8 cellular contexts compared by ENCODE assay signal in genomic region chr1:58783993-58784757, GRCh38. TPM values are rescaled to one million over a fixed set of nuclear protein-coding genes. Genes with fewer than 3 reads are reported as not detected.
DNase-seq lines count a peak whose midpoint lies in the region; FAIRE-seq and TF ChIP-seq lines count a peak whose summit lies in the region.

Gene JUN, minus strand, starts transcription at chr1:58784047. Its CDS starts 977 bp downstream, at chr1:58783070.

- no peak within 1 kb of the TSS for H2BK15ac ChIP-seq in neuronal stem cell (ENCODE audit: low read length)

- peaks cover 2 to 32% (median 25%) of the 10 kb centered on the region in 3 experiments for H3K27me3 ChIP-seq in neuronal stem cell (ENCODE audit: control insufficient read depth in 3 of 3, insufficient read depth in 3 of 3, low read depth in 1 of 3, low read length in 3 of 3)

- peak; percentile 92 for FAIRE-seq in frontal cortex (lab: Jason Lieb, UNC)

- peaks cover 39% of the 10 kb centered on the region for H3K4me1 Mint-ChIP-seq in HFFc6 (ENCODE audit: low read depth)
- peaks cover 33% of the 10 kb centered on the region for H3K4me1 Mint-ChIP-seq in activated naive CD4-positive, alpha-beta T cell treated with anti-CD3 and anti-CD28 coated beads, Interleukin-2, amount 10 ng/mL, durations not matched to agents 7 days and 5 days

- H3K4me3 ChIP-seq in NB4 (ENCODE audit: low read depth, low read length) (peak within 1 kb of the TSS; percentile 80), SK-N-MC (peak within 1 kb of the TSS; percentile 97), neuronal stem cell (ENCODE audit: low read length in 2 of 2) (peak within 1 kb of the TSS; percentile 68 to 85)

- H2BK120ac ChIP-seq in neuronal stem cell (ENCODE audit: low read depth, low read length): no peak within 1 kb of the TSS

- peak within 1 kb of the TSS; percentile 93 for H2AFZ ChIP-seq in neuronal stem cell (ENCODE audit: low read length)

- H3K9ac ChIP-seq in SK-N-MC (ENCODE audit: insufficient read length): peak within 1 kb of the TSS; percentile 99
- H3K9ac ChIP-seq in neuronal stem cell (ENCODE audit: low read depth, low read length, poor library complexity): peak within 1 kb of the TSS; percentile 75

- H2BK5ac ChIP-seq in neuronal stem cell (ENCODE audit: low read length): peak within 1 kb of the TSS; percentile 25

- peaks cover 26% of the 10 kb centered on the region for H3K9me3 Mint-ChIP-seq in HFFc6
- peaks cover 12% of the 10 kb centered on the region for H3K9me3 Mint-ChIP-seq in activated naive CD4-positive, alpha-beta T cell treated with anti-CD3 and anti-CD28 coated beads, Interleukin-2, amount 10 ng/mL, durations not matched to agents 7 days and 5 days

- peak within 1 kb of the TSS; percentile 22 for H3K14ac ChIP-seq in neuronal stem cell (ENCODE audit: low read length)

- no peak within 1 kb of the TSS for H2BK12ac ChIP-seq in neuronal stem cell (ENCODE audit: low read length)

- TF ChIP-seq POLR2A in NB4 (IDR thresholded peaks at IDR 0.05; ENCODE audit: extremely low read depth, insufficient read length): peak; percentile 96

- H3K4me2 ChIP-seq in neuronal stem cell (ENCODE audit: insufficient read depth, low read length, poor library complexity, severe bottlenecking): peak within 1 kb of the TSS; percentile 99

- H4K8ac ChIP-seq in neuronal stem cell (ENCODE audit: low read depth, low read length): no peak within 1 kb of the TSS

- H3K79me1 ChIP-seq in neuronal stem cell (ENCODE audit: low read depth, low read length): peaks cover 3% of the 10 kb centered on the region

- peaks cover 46% of the 10 kb centered on the region for H3K36me3 Mint-ChIP-seq in HFFc6 (ENCODE audit: low read depth)
- H3K36me3 Mint-ChIP-seq in activated naive CD4-positive, alpha-beta T cell treated with anti-CD3 and anti-CD28 coated beads, Interleukin-2, amount 10 ng/mL, durations not matched to agents 7 days and 5 days: peaks cover 32% of the 10 kb centered on the region

- H4K91ac ChIP-seq in neuronal stem cell (ENCODE audit: low read depth, low read length, poor library complexity): no peak within 1 kb of the TSS

- H3K36me3 ChIP-seq in SK-N-MC (ENCODE audit: insufficient read depth, low read length): peaks cover 7% of the 10 kb centered on the region; the same call in 1 of the 2 replicates
- no peaks in the 10 kb centered on the region for H3K36me3 ChIP-seq in neuronal stem cell (replicated peaks in 1 of 2; ENCODE audit: control insufficient read depth in 2 of 2, insufficient read depth in 2 of 2, low read length in 2 of 2)

- peak within 1 kb of the TSS; percentile 100 for H3K27ac Mint-ChIP-seq in HFFc6
- H3K27ac Mint-ChIP-seq in activated naive CD4-positive, alpha-beta T cell treated with anti-CD3 and anti-CD28 coated beads, Interleukin-2, amount 10 ng/mL, durations not matched to agents 7 days and 5 days: peak within 1 kb of the TSS; percentile 95

- peak within 1 kb of the TSS; percentile 80 for H3K23ac ChIP-seq in neuronal stem cell (ENCODE audit: low read depth, low read length, poor library complexity)

- peak within 1 kb of the TSS; percentile 97 for H3K4me3 Mint-ChIP-seq in HFFc6
- peak within 1 kb of the TSS; percentile 81 for H3K4me3 Mint-ChIP-seq in activated naive CD4-positive, alpha-beta T cell treated with anti-CD3 and anti-CD28 coated beads, Interleukin-2, amount 10 ng/mL, durations not matched to agents 7 days and 5 days

- CTCF ChIA-PET in activated naive CD4-positive, alpha-beta T cell treated with anti-CD3 and anti-CD28 coated beads, Interleukin-2, amount 10 ng/mL, durations not matched to agents 7 days and 5 days (lab: Charles Lee): interaction anchor here (0.8 to 1.4 kb wide), 6 partner anchors 11 to 975 kb away, joined by 3 to 4 read pairs (median 3); no protein-coding TSS in a partner anchor

- H3K4me1 ChIP-seq in neuronal stem cell (ENCODE audit: control insufficient read depth in 2 of 2, insufficient read depth in 1 of 2, low read depth in 1 of 2, low read length in 2 of 2): peaks cover 9 to 23% of the 10 kb centered on the region in 2 donors

- H3K27ac ChIP-seq in SK-N-MC (peak within 1 kb of the TSS; percentile 92), neuronal stem cell (replicated peaks; ENCODE audit: low read length) (peak within 1 kb of the TSS; percentile 46)

- DNase-seq in GM04503 (ENCODE audit: low read depth): peak; percentile 98
- peak; percentile 100 for DNase-seq in HFFc6
- peak; percentile 97 for DNase-seq in NB4 (ENCODE audit: low read depth)
- DNase-seq in SK-N-MC (ENCODE audit: low read depth, low spot score): peak; percentile 96
- peak; percentile 99 for DNase-seq in activated naive CD4-positive, alpha-beta T cell treated with anti-CD3 and anti-CD28 coated beads, Interleukin-2, amount 10 ng/mL, durations not matched to agents 7 days and 5 days
- DNase-seq in frontal cortex (ENCODE audit: low spot score in 2 of 2): peak; percentile 95 to 97
- DNase-seq in neuronal stem cell (ENCODE audit: low spot score): peak; percentile 97

- TF ChIP-seq CTCF in HFFc6 (IDR thresholded peaks at IDR 0.05): no peak
- TF ChIP-seq CTCF in NB4 (IDR thresholded peaks at IDR 0.05; ENCODE audit: low read depth, low read length): no peak
- no peak for TF ChIP-seq CTCF in subcutaneous adipose tissue (IDR thresholded peaks at IDR 0.05; ENCODE audit: low read depth)

- peak within 1 kb of the TSS; percentile 60 for H2AK5ac ChIP-seq in neuronal stem cell (ENCODE audit: low read depth, low read length)

- H3K18ac ChIP-seq in neuronal stem cell (ENCODE audit: low read length): peak within 1 kb of the TSS; percentile 81

- WGBS in neuronal stem cell (ENCODE audit: extremely low coverage in 2 of 2, insufficient read length in 2 of 2, insufficient replicate concordance in 1 of 2), 2 donors: no CpG with 5 or more reads among the region's 57 CpGs

- H3K4ac ChIP-seq in neuronal stem cell (ENCODE audit: low read length): no peak within 1 kb of the TSS

- H3K9me3 ChIP-seq in SK-N-MC (ENCODE audit: low read depth, low read length) (no peaks in the 10 kb centered on the region), neuronal stem cell (replicated peaks in 1 of 2; ENCODE audit: control insufficient read depth in 2 of 2, insufficient read depth in 1 of 2, low read depth in 1 of 2, low read length in 2 of 2) (peaks cover 0 to 6% of the 10 kb centered on the region in 2 donors)

- peaks cover 30% of the 10 kb centered on the region for H3K27me3 Mint-ChIP-seq in HFFc6 (ENCODE audit: insufficient read depth)
- H3K27me3 Mint-ChIP-seq in activated naive CD4-positive, alpha-beta T cell treated with anti-CD3 and anti-CD28 coated beads, Interleukin-2, amount 10 ng/mL, durations not matched to agents 7 days and 5 days: peaks cover 25% of the 10 kb centered on the region

RNA-seq across cellular contexts. Expression of gene JUN, which starts in this region (rescaled TPM):
- total RNA-seq in HFFc6 (2021; fragmentation: NEBNext Ultra II Directional; extraction: Animal tissue kit (Norgen Biotek cat#: 25700)): 10 to 100 TPM; 80.5 to 91.1 (median 82.2) TPM
- total RNA-seq in frontal cortex (51.8 TPM), subcutaneous adipose tissue (100 to 1,000 TPM in 1 of 4 donors, 10 to 100 TPM in 3; 64.2 to 121 (median 85.9) TPM)
- polyA plus RNA-seq in neuronal stem cell (2013, experiment 1 of 2): 6.3 TPM
- 6.3 TPM for polyA plus RNA-seq in neuronal stem cell (2013, experiment 2 of 2)

Comparison
In these comparisons a context has a peak if more than half of its experiments do, and no peak if none do; other contexts are left out.
1. Peak in every context shown above with its lines: DNase-seq, H3K4me3 ChIP-seq and H3K27ac ChIP-seq.